34 cellular contexts compared by ENCODE assay signal in the genomic region with DNA sequence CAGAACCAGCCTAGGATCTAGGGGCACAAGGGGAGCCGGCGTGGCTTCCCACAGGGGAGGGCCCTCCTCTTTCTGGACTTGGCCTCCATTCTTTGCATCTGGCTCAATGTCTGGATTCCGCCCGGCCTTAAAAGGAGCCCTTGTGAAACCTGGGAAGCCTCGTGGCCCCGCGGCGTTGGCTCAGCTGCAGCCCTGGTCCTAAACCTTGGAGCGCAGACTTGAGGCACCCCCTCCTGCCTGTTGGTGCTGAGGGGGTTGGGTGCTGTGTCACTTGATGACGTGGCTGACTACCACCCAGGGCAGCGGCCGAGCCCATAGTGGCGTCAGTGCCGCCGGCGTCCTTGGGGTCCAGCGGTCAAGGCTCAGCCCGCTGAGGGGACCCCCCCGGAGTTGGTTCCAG. TPM values are rescaled to one million over a fixed set of nuclear protein-coding genes. Genes with fewer than 3 reads are reported as not detected.
"Had no signal": no experiment of that assay in that cellular context is flagged by ENCODE, and none has a peak within 500 bp of the region (broad histone marks: within the 10 kb centered on the region; RNA-seq: fewer than 3 reads in every experiment).

No MANE protein-coding gene starts in this region.

- H3K27me3 ChIP-seq: colonic mucosa, gastrocnemius medialis, heart right ventricle had no signal

- H3K36me3 ChIP-seq: colonic mucosa had no signal

- H3K9me3 ChIP-seq: colonic mucosa, esophagus squamous epithelium, gastrocnemius medialis, heart right ventricle, left lung, lower lobe of right lung, mucosa of descending colon had no signal

- H3K27me3 Mint-ChIP-seq: dendritic cell treated with granulocyte-macrophage colony-stimulating factor and Interleukin-4, amounts not matched to agents 40 ng/mL and 50 ng/mL, for 4 days; effector memory CD8-positive, alpha-beta T cell; naive B cell had no signal

- H3K27ac ChIP-seq: colonic mucosa, epithelial cell of prostate, esophagus squamous epithelium, gastrocnemius medialis, heart right ventricle, left lung, lower lobe of right lung had no signal

- DNase-seq: colonic mucosa; cortex of kidney; effector CD8-positive, alpha-beta T cell; effector memory CD8-positive, alpha-beta T cell; endodermal cell; erythroblast; esophagus squamous epithelium; foreskin fibroblast; foreskin melanocyte; gastrocnemius medialis; glutamatergic neuron; head of caudate nucleus; heart right ventricle; hippocampal formation; left cardiac atrium; left lung; left ventricle myocardium superior; lower lobe of right lung; mesenchymal stem cell; mucosa of descending colon; naive B cell had no signal

- H3K36me3 Mint-ChIP-seq: naive B cell had no signal

- H3K4me3 Mint-ChIP-seq: dendritic cell treated with granulocyte-macrophage colony-stimulating factor and Interleukin-4, amounts not matched to agents 40 ng/mL and 50 ng/mL, for 4 days; effector memory CD8-positive, alpha-beta T cell; endodermal cell; mesothelial cell of epicardium had no signal

- ATAC-seq: effector memory CD8-positive, alpha-beta T cell; esophagus mucosa; gastrocnemius medialis; heart right ventricle; left cardiac atrium; left lung; left ventricle myocardium superior; lower lobe of right lung; mucosa of descending colon had no signal

- H3K27ac Mint-ChIP-seq: dendritic cell treated with granulocyte-macrophage colony-stimulating factor and Interleukin-4, amounts not matched to agents 40 ng/mL and 50 ng/mL, for 4 days; effector memory CD8-positive, alpha-beta T cell; endodermal cell; mesothelial cell of epicardium; naive B cell had no signal

- FAIRE-seq: endometrium, islet of Langerhans, keratinocyte had no signal

- H3K9me3 Mint-ChIP-seq: dendritic cell treated with granulocyte-macrophage colony-stimulating factor and Interleukin-4, amounts not matched to agents 40 ng/mL and 50 ng/mL, for 4 days; effector memory CD8-positive, alpha-beta T cell; endodermal cell; mesothelial cell of epicardium; naive B cell had no signal

- H3K4me3 ChIP-seq: colonic mucosa, esophagus squamous epithelium, gastrocnemius medialis, heart right ventricle, left lung, lower lobe of right lung, mucosa of descending colon had no signal

RNA-seq across cellular contexts. Expression of gene PABPN1L, which starts 5.1 kb away (rescaled TPM):
- total RNA-seq: colonic mucosa, dermis microvascular lymphatic vessel endothelial cell, endodermal cell, esophagus mucosa, esophagus squamous epithelium, gastrocnemius medialis, glomerular endothelial cell, kidney epithelial cell, left cardiac atrium, left lung, left ventricle myocardium superior, lower leg skin, lower lobe of right lung, lung microvascular endothelial cell, mesenteric fat pad, mucosa of descending colon had no signal
- polyA plus RNA-seq: heart right ventricle, keratinocyte had no signal
